10 cellular contexts compared by ENCODE assay signal in the genomic region with DNA sequence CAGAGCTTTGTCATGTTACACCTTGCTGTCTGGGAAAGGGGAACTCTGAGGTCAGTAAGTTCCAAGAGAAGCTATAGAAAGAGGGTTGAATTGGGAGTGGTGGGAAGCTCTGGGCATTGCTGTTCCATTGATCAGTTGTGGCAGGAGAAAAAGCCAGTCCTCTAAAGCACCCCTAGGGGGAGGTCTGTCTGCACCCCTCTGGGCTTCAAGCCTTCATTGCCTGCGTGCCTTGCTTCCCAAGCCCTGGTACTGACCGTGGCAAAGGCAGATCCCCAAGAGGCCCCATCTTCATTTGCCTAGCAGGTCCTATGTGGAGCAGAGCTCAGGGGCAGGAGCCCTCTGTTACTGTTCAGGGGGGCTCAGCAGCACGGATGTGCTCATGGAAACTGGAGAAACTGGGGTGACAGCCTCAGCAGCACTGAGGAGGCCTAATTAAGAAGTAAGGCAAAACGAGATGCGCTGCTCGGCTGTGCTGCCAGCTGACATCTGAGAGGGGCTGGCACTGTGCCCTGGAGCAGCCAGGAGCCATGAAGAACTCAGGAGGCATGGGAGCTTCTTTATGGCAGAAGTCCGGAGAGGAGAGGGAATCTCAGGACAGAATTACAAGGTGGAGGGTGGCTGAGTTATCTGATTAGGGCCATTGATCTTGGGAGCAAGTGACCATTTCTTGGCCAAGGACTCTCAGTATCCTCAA.
DNase-seq lines count a peak whose midpoint lies in the region; ATAC-seq and TF ChIP-seq lines count a peak whose summit lies in the region.
"Had no signal": no experiment of that assay in that cellular context is flagged by ENCODE, and none has a peak within 500 bp of the region (broad histone marks: within the 10 kb centered on the region; RNA-seq: fewer than 3 reads in every experiment).

No MANE protein-coding gene starts in this region.

- H3K27ac ChIP-seq in thyroid gland, result no peak overlapping the region

- TF ChIP-seq CTCF in thyroid gland (IDR thresholded peaks at IDR 0.05), result no peak

- H3K4me3 ChIP-seq in thyroid gland (replicated peaks in 1 of 3), result no peak overlapping the region

- H3K36me3 ChIP-seq in thyroid gland, result no peaks in the 10 kb centered on the region

- H3K27me3 Mint-ChIP-seq in dendritic cell treated with granulocyte-macrophage colony-stimulating factor and Interleukin-4, amounts not matched to agents 40 ng/mL and 50 ng/mL, for 4 days, result peaks cover 2% of the 10 kb centered on the region

- H3K4me3 Mint-ChIP-seq in dendritic cell treated with granulocyte-macrophage colony-stimulating factor and Interleukin-4, amounts not matched to agents 40 ng/mL and 50 ng/mL, for 4 days, result no peak overlapping the region
- H3K4me3 Mint-ChIP-seq: activated CD4-positive, alpha-beta memory T cell treated with anti-CD3 and anti-CD28 coated beads for 36 hours had no signal

- peaks cover 88% of the 10 kb centered on the region for H3K4me1 Mint-ChIP-seq in dendritic cell treated with granulocyte-macrophage colony-stimulating factor and Interleukin-4, amounts not matched to agents 40 ng/mL and 50 ng/mL, for 4 days (ENCODE audit: low read depth)

- H3K36me3 Mint-ChIP-seq in dendritic cell treated with granulocyte-macrophage colony-stimulating factor and Interleukin-4, amounts not matched to agents 40 ng/mL and 50 ng/mL, for 4 days (ENCODE audit: low read depth), result no peaks in the 10 kb centered on the region
- H3K36me3 Mint-ChIP-seq: activated CD4-positive, alpha-beta memory T cell treated with anti-CD3 and anti-CD28 coated beads for 36 hours had no signal

- TF ChIP-seq POLR2A in thyroid gland (IDR thresholded peaks at IDR 0.05), result no peak

- peak; percentile 70 for DNase-seq in Right ventricle myocardium superior
- no peak for DNase-seq in left cardiac atrium
- peak; percentile 92 for DNase-seq in NCI-H2171 treated with DMSO at 0.1 percent for 48 hours (lab: John Stamatoyannopoulos, UW)
- DNase-seq in thyroid gland, result peak; percentile 49 to 51
- no peak for DNase-seq in nucleus accumbens (lab: John Stamatoyannopoulos, UW)
- DNase-seq: activated CD4-positive, alpha-beta memory T cell treated with anti-CD3 and anti-CD28 coated beads for 36 hours; left colon had no signal

- peak overlapping the region; percentile 56 for H3K27ac Mint-ChIP-seq in dendritic cell treated with granulocyte-macrophage colony-stimulating factor and Interleukin-4, amounts not matched to agents 40 ng/mL and 50 ng/mL, for 4 days
- H3K27ac Mint-ChIP-seq: activated CD4-positive, alpha-beta memory T cell treated with anti-CD3 and anti-CD28 coated beads for 36 hours had no signal

- H3K9me3 Mint-ChIP-seq in dendritic cell treated with granulocyte-macrophage colony-stimulating factor and Interleukin-4, amounts not matched to agents 40 ng/mL and 50 ng/mL, for 4 days, result no peaks in the 10 kb centered on the region

- intact Hi-C loops in Right ventricle myocardium superior (cut with DNase I) (no loop called here), left cardiac atrium (cut with DNase I) (no loop called here), thyroid gland (cut with DNase I) (loop anchor here (10.0 kb wide), 2 partner anchors 149 to 371 kb away; a partner anchor contains a TSS)
- intact Hi-C loops in dendritic cell treated with granulocyte-macrophage colony-stimulating factor and Interleukin-4, amounts not matched to agents 40 ng/mL and 50 ng/mL, for 4 days (cut with micrococcal nuclease), result loop anchor here (10.0 kb wide), 1 partner anchor 741 kb away; no protein-coding TSS in a partner anchor

- no peaks in the 10 kb centered on the region for H3K9me3 ChIP-seq in thyroid gland

- no peaks in the 10 kb centered on the region for H3K4me1 ChIP-seq in thyroid gland

- no peaks in the 10 kb centered on the region for H3K27me3 ChIP-seq in thyroid gland

- ATAC-seq in Right ventricle myocardium superior (ENCODE audit: poor library complexity) (no peak), left cardiac atrium (no peak), HG03565 (IDR thresholded peaks at IDR 0.05; ENCODE audit: unreplicated experiment) (no peak), HG02623 (IDR thresholded peaks at IDR 0.05; ENCODE audit: unreplicated experiment) (no peak)
- ATAC-seq: left colon had no signal

- WGBS in thyroid gland, 2 donors, result 52 to 65% methylated on average over 6 to 7 of the region's 7 CpGs

Comparison
In these comparisons a context has a peak if more than half of its experiments do, and no peak if none do; other contexts are left out.
1. DNase-seq: peak in Right ventricle myocardium superior (single experiment), NCI-H2171 treated with DMSO at 0.1 percent for 48 hours (single experiment) and thyroid gland (2 of 2); none in left cardiac atrium (single experiment) and nucleus accumbens (0 of 56).
2. intact Hi-C loops: an anchor here in dendritic cell treated with granulocyte-macrophage colony-stimulating factor and Interleukin-4, amounts not matched to agents 40 ng/mL and 50 ng/mL, for 4 days (10.0 kb wide) and thyroid gland (10.0 kb wide); none called in Right ventricle myocardium superior and left cardiac atrium.